ENCODE assay signal across 1 cellular context in the genomic region with DNA sequence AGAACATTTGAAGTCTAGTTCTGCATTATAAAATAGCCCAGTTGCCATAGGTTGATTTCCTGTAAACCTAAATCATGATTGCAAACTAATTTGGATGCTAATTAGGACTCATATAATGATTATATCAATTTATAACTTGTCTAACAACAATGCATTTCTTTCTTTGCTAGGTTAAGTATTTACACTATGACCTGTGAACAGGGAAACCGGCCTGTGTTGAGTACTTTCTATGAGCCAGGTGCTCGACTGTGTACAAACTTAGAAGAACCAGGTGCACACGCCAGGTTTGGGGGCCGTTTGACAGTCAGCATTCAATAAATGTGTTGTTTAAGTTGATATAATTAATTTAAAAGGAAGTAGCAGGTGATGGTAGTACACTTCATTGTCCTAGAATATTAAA.
TF ChIP-seq lines count a peak whose summit lies in the region.

No MANE protein-coding gene starts in this region.

TF ChIP-seq in H1, 55 proteins besides CTCF, POLR2A, EP300 and RAD21 (continued from another document):
- TF ChIP-seq JUND (IDR thresholded peaks at IDR 0.05; ENCODE audit: low read length) (no peak), BCL11A (IDR thresholded peaks at IDR 0.05; ENCODE audit: low read depth in 2 of 2, low read length in 2 of 2) (no peak), SP2 (IDR thresholded peaks at IDR 0.05; ENCODE audit: low read length) (no peak), KDM4A (IDR thresholded peaks at IDR 0.05; ENCODE audit: low read depth, low read length, severe bottlenecking) (no peak), EZH2 (IDR thresholded peaks at IDR 0.05; ENCODE audit: low read depth, low read length, severe bottlenecking) (no peak), GTF2F1 (IDR thresholded peaks at IDR 0.05; ENCODE audit: borderline replicate concordance, low read depth, low read length) (no peak), JUN (IDR thresholded peaks at IDR 0.05; ENCODE audit: low read depth, low read length) (no peak), SIX5 (IDR thresholded peaks at IDR 0.05; ENCODE audit: low read depth, low read length) (no peak), PHF8 (conservative IDR thresholded peaks at IDR 0.05; ENCODE audit: low read depth, low read length) (no peak), KDM5A (IDR thresholded peaks at IDR 0.05; ENCODE audit: low read length) (no peak)
- TF ChIP-seq, protein P1, sequence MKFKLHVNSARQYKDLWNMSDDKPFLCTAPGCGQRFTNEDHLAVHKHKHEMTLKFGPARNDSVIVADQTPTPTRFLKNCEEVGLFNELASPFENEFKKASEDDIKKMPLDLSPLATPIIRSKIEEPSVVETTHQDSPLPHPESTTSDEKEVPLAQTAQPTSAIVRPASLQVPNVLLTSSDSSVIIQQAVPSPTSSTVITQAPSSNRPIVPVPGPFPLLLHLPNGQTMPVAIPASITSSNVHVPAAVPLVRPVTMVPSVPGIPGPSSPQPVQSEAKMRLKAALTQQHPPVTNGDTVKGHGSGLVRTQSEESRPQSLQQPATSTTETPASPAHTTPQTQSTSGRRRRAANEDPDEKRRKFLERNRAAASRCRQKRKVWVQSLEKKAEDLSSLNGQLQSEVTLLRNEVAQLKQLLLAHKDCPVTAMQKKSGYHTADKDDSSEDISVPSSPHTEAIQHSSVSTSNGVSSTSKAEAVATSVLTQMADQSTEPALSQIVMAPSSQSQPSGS (IDR thresholded peaks at IDR 0.05; ENCODE audit: low read length) = no peak
TF ChIP-seq in H1: peak in this region for 0.
